21 cellular contexts compared by ENCODE assay signal in genomic region chr19:6264803-6265202, GRCh38. TPM values are rescaled to one million over a fixed set of nuclear protein-coding genes. Genes with fewer than 3 reads are reported as not detected.
DNase-seq lines count a peak whose midpoint lies in the region; ATAC-seq, FAIRE-seq and TF ChIP-seq lines count a peak whose summit lies in the region.
"Had no signal": no experiment of that assay in that cellular context is flagged by ENCODE, and none has a peak within 500 bp of the region (broad histone marks: within the 10 kb centered on the region; RNA-seq: fewer than 3 reads in every experiment).

No MANE protein-coding gene starts in this region.

- H3K36me3 ChIP-seq in HEK293 (ENCODE audit: control insufficient read depth in 2 of 2, insufficient read depth in 1 of 2, low read length in 2 of 2) (peaks cover 22 to 64% of the 10 kb centered on the region in 2 experiments; a peak in 2 of 3 replicates), kidney (ENCODE audit: control insufficient read depth in 1 of 2, insufficient read depth in 2 of 2, low read length in 2 of 2) (peaks cover 10 to 12% of the 10 kb centered on the region in 2 donors), psoas muscle (ENCODE audit: insufficient read depth in 1 of 2, low read depth in 1 of 2) (peaks cover 0 to 69% of the 10 kb centered on the region in 2 donors), endodermal cell (ENCODE audit: control insufficient read depth, insufficient read depth, low read length) (peaks cover 71% of the 10 kb centered on the region)

- no peaks in the 10 kb centered on the region for H3K9me3 Mint-ChIP-seq in activated T-cell treated with anti-CD3 and anti-CD28 coated beads, Interleukin-2, amount 50 U/mL, for 72 hours
- no peaks in the 10 kb centered on the region for H3K9me3 Mint-ChIP-seq in endodermal cell
- H3K9me3 Mint-ChIP-seq: IgD-negative memory B cell had no signal

- no peak for ATAC-seq in psoas muscle
- no peak for ATAC-seq in activated T-cell treated with anti-CD3 and anti-CD28 coated beads, Interleukin-2, amount 50 U/mL, for 72 hours (replicated peaks in 1 of 2)

- TF ChIP-seq CTCF in HEK293 (tag by site-specific recombination; IDR thresholded peaks at IDR 0.05) (no peak), VCaP (conservative IDR thresholded peaks at IDR 0.05) (no peak), kidney (IDR thresholded peaks at IDR 0.05; ENCODE audit: borderline replicate concordance, extremely low read depth, insufficient read depth) (no peak), psoas muscle (IDR thresholded peaks at IDR 0.05) (no peak), endodermal cell (conservative IDR thresholded peaks at IDR 0.05) (no peak)

- H3K27me3 ChIP-seq in psoas muscle (ENCODE audit: insufficient read depth in 3 of 3, low read length in 2 of 3) (no peaks in the 10 kb centered on the region), endodermal cell (ENCODE audit: control insufficient read depth, insufficient read depth, low read length, poor library complexity, severe bottlenecking) (no peaks in the 10 kb centered on the region)
- H3K27me3 ChIP-seq: MG63 had no signal

- DNase-seq in kidney, result no peak
- no peak for DNase-seq in psoas muscle
- no peak for DNase-seq in activated T-cell treated with anti-CD3 and anti-CD28 coated beads, Interleukin-2, amount 50 U/mL, for 72 hours
- no peak for DNase-seq in NCI-H748 treated with DMSO at 0.1 percent for 48 hours (lab: John Stamatoyannopoulos, UW)
- no peak for DNase-seq in middle frontal gyrus (ENCODE audit: extremely low spot score, low spot score)
- DNase-seq in endodermal cell, result no peak
- DNase-seq: ACHN; DMS79 treated with DMSO at 0.1 percent for 48 hours; Karpas-422; MG63; NCI-H1048; NCI-H1436; NCI-H2029 treated with DMSO at 0.1 percent for 48 hours; NCI-H526 treated with DMSO at 0.1 percent for 48 hours; NK-92 treated with Interleukin-12 subunit alpha and Interleukin-12 subunit beta, amount 100 ng/mL, for 24 hours; SIG-M5 had no signal

- no peak overlapping the region for H3K4me3 Mint-ChIP-seq in activated T-cell treated with anti-CD3 and anti-CD28 coated beads, Interleukin-2, amount 50 U/mL, for 72 hours
- no peak overlapping the region for H3K4me3 Mint-ChIP-seq in endodermal cell
- H3K4me3 Mint-ChIP-seq: IgD-negative memory B cell had no signal

- H3K9ac ChIP-seq in kidney (ENCODE audit: low read length in 2 of 2) (no peak overlapping the region), endodermal cell (ENCODE audit: extremely low read depth, low read length, poor library complexity, severe bottlenecking) (no peak overlapping the region)

- CTCF ChIA-PET in HEK293 (lab: Yijun Ruan, JAX), result no interaction called here

- H3K4me1 Mint-ChIP-seq in activated T-cell treated with anti-CD3 and anti-CD28 coated beads, Interleukin-2, amount 50 U/mL, for 72 hours (ENCODE audit: low read depth), result peaks cover 5% of the 10 kb centered on the region
- no peaks in the 10 kb centered on the region for H3K4me1 Mint-ChIP-seq in endodermal cell

- H3K4me3 ChIP-seq in HEK293 (ENCODE audit: low read depth, low read length) (no peak overlapping the region), kidney (ENCODE audit: low read length in 2 of 2) (no peak overlapping the region), psoas muscle (no peak overlapping the region), endodermal cell (ENCODE audit: low read length) (no peak overlapping the region)
- H3K4me3 ChIP-seq: MG63 had no signal

- WGBS in psoas muscle, 3 donors, result 90 to 94% (median 90%) methylated on average over 4 of the region's 4 CpGs
- WGBS in endodermal cell (ENCODE audit: insufficient coverage in 1 of 2, insufficient read length in 1 of 2), 2 experiments, result 93 to 100% methylated on average over 3 to 4 of the region's 4 CpGs

- peaks cover 0 to 15% of the 10 kb centered on the region in 2 donors for H3K36me3 Mint-ChIP-seq in activated T-cell treated with anti-CD3 and anti-CD28 coated beads, Interleukin-2, amount 50 U/mL, for 72 hours (ENCODE audit: insufficient read depth in 2 of 2)
- peaks cover 60% of the 10 kb centered on the region for H3K36me3 Mint-ChIP-seq in endodermal cell (ENCODE audit: low read depth)

- no peak overlapping the region for H3K27ac Mint-ChIP-seq in activated T-cell treated with anti-CD3 and anti-CD28 coated beads, Interleukin-2, amount 50 U/mL, for 72 hours
- no peak overlapping the region for H3K27ac Mint-ChIP-seq in endodermal cell
- H3K27ac Mint-ChIP-seq: IgD-negative memory B cell had no signal

- intact Hi-C loops in kidney (cut with DNase I) (no loop called here), psoas muscle (cut with DNase I) (no loop called here)

- no peaks in the 10 kb centered on the region for H3K27me3 Mint-ChIP-seq in activated T-cell treated with anti-CD3 and anti-CD28 coated beads, Interleukin-2, amount 50 U/mL, for 72 hours (ENCODE audit: low read depth)
- H3K27me3 Mint-ChIP-seq in endodermal cell (ENCODE audit: insufficient read depth), result no peaks in the 10 kb centered on the region
- H3K27me3 Mint-ChIP-seq: IgD-negative memory B cell had no signal

- no peak overlapping the region for H3K27ac ChIP-seq in HEK293 (ENCODE audit: extremely low read depth, low read depth, low read length)
- peak overlapping the region; percentile 41 for H3K27ac ChIP-seq in VCaP
- H3K27ac ChIP-seq in kidney (ENCODE audit: low read depth in 2 of 2, low read length in 2 of 2), result no peak overlapping the region
- H3K27ac ChIP-seq in psoas muscle, result peak overlapping the region; percentile 79
- H3K27ac ChIP-seq in endodermal cell (ENCODE audit: low read depth, low read length), result no peak overlapping the region
- H3K27ac ChIP-seq: HL-60 had no signal

- FAIRE-seq in kidney (lab: Jason Lieb, UNC), result peak; percentile 46
- FAIRE-seq: H54 had no signal

- H3K4me1 ChIP-seq in HEK293 (ENCODE audit: control insufficient read depth, insufficient read depth, low read length) (peaks cover 4% of the 10 kb centered on the region; the same call in 1 of the 2 replicates), kidney (ENCODE audit: control insufficient read depth in 1 of 2, insufficient read depth in 1 of 2, low read depth in 1 of 2, low read length in 2 of 2) (no peaks in the 10 kb centered on the region), psoas muscle (peaks cover 43% of the 10 kb centered on the region), endodermal cell (ENCODE audit: control insufficient read depth, insufficient read depth, low read length) (no peaks in the 10 kb centered on the region)

- POLR2A ChIA-PET in HEK293 (lab: Yijun Ruan, JAX), result no interaction called here

- H3K9me3 ChIP-seq in HEK293 (ENCODE audit: control insufficient read depth, insufficient read depth, low read depth, low read length) (no peaks in the 10 kb centered on the region), kidney (ENCODE audit: control insufficient read depth in 1 of 2, low read length in 2 of 2) (no peaks in the 10 kb centered on the region), psoas muscle (no peaks in the 10 kb centered on the region), endodermal cell (ENCODE audit: control insufficient read depth, low read length) (no peaks in the 10 kb centered on the region)
- H3K9me3 ChIP-seq: MG63 had no signal

TF ChIP-seq in HEK293, 187 proteins besides CTCF, POLR2A, EP300 and RAD21:
- TF ChIP-seq ZNF670 (tag by site-specific recombination; IDR thresholded peaks at IDR 0.05; ENCODE audit: low read depth) (no peak), ZNF362 (tag by site-specific recombination; IDR thresholded peaks at IDR 0.05) (peak; percentile 93), ZNF837 (tag by site-specific recombination; IDR thresholded peaks at IDR 0.05) (no peak), ATF2 (tag by site-specific recombination; IDR thresholded peaks at IDR 0.05; ENCODE audit: low read depth) (peak; percentile 72), PATZ1 (tag by site-specific recombination; IDR thresholded peaks at IDR 0.05) (no peak)

RNA-seq across cellular contexts. Expression of gene MLLT1, which starts 15.0 kb away (rescaled TPM):
- total RNA-seq in kidney, result 53.2 TPM
- 32.0 TPM for polyA plus RNA-seq in kidney (ENCODE audit: insufficient read depth, low read depth, low replicate concordance)
- 10 to 100 TPM; 35.8 to 51.7 (median 44.0) TPM for total RNA-seq in psoas muscle
- 10 to 100 TPM; 24.2 to 34.2 (median 25.2) TPM for polyA plus RNA-seq in psoas muscle
- 10 to 100 TPM; 39.9 to 44.5 TPM for total RNA-seq in activated T-cell treated with anti-CD3 and anti-CD28 coated beads, Interleukin-2, amount 50 U/mL, for 72 hours
- total RNA-seq in endodermal cell, result 10 to 100 TPM; 50.1 to 51.8 TPM
- polyA plus RNA-seq in endodermal cell (2013, experiment 1 of 2), result 57.3 TPM
- polyA plus RNA-seq in endodermal cell (2013, experiment 2 of 2), result 47.7 TPM

Comparison
In these comparisons a context has a peak if more than half of its experiments do, and no peak if none do; other contexts are left out.
1. H3K27ac ChIP-seq: peak in VCaP (single experiment) and psoas muscle (single experiment); none in HEK293 (single experiment), kidney (0 of 2) and endodermal cell (single experiment).